ENCODE assay signal across 17 cellular contexts in the genomic region with DNA sequence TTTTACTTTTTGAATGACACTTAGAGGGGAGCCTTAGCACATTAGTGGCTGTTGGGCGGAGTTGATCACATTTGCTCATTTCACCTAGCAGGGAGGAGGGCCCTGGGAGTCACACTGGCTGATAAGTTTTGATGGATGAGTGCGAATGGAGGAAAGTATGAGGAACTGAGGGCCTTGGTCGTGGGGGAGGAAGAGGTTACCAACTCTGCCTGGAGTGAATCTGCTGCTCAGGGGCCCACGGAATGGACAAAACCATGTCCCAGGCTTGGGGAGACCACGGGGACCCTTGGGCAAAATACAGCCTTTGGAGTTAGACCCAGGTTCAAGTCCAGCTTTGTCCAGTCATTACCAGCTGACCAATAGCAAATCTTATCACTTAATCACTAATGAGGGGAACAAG.
"Had no signal": no experiment of that assay in that cellular context is flagged by ENCODE, and none has a peak within 500 bp of the region (broad histone marks: within the 10 kb centered on the region; RNA-seq: fewer than 3 reads in every experiment).

No MANE protein-coding gene starts in this region.

- H3K27me3 Mint-ChIP-seq: activated CD4-positive, alpha-beta T cell treated with anti-CD3 and anti-CD28 coated beads, Interleukin-2, amount 10 ng/mL, durations not matched to agents 7 days and 5 days; effector memory CD8-positive, alpha-beta T cell; naive B cell; stimulated activated naive CD8-positive, alpha-beta T cell treated with anti-CD3 and anti-CD28 coated beads, Interleukin-15, amount 100 ng/mL, for 72 hours had no signal

- H3K27ac Mint-ChIP-seq: activated CD4-positive, alpha-beta T cell treated with anti-CD3 and anti-CD28 coated beads, Interleukin-2, amount 10 ng/mL, durations not matched to agents 7 days and 5 days; activated naive CD8-positive, alpha-beta T cell treated with anti-CD3 and anti-CD28 coated beads, Interleukin-2, amount 10 ng/mL, durations not matched to agents 7 days and 5 days; activated T-cell treated with anti-CD3 and anti-CD28 coated beads, Interleukin-2, amount 50 U/mL, for 72 hours; dendritic cell treated with granulocyte-macrophage colony-stimulating factor and Interleukin-4, amounts not matched to agents 40 ng/mL and 50 ng/mL, for 4 days; effector memory CD8-positive, alpha-beta T cell; neural progenitor cell; stimulated activated naive CD8-positive, alpha-beta T cell treated with anti-CD3 and anti-CD28 coated beads, Interleukin-15, amount 100 ng/mL, for 72 hours; T-helper 1 cell treated with Interleukin-12 subunit alpha and Interleukin-12 subunit beta and Interleukin-4 antibody, amounts not matched to agents 30 μg/mL and 1 μg/mL, for 36 hours had no signal

- H3K4me3 Mint-ChIP-seq: activated CD4-positive, alpha-beta T cell treated with anti-CD3 and anti-CD28 coated beads, Interleukin-2, amount 10 ng/mL, durations not matched to agents 7 days and 5 days; activated naive CD8-positive, alpha-beta T cell treated with anti-CD3 and anti-CD28 coated beads, Interleukin-2, amount 10 ng/mL, durations not matched to agents 7 days and 5 days; activated T-cell treated with anti-CD3 and anti-CD28 coated beads, Interleukin-2, amount 50 U/mL, for 72 hours; dendritic cell treated with granulocyte-macrophage colony-stimulating factor and Interleukin-4, amounts not matched to agents 40 ng/mL and 50 ng/mL, for 4 days; effector memory CD8-positive, alpha-beta T cell; naive B cell; neural progenitor cell; stimulated activated naive CD8-positive, alpha-beta T cell treated with anti-CD3 and anti-CD28 coated beads, Interleukin-15, amount 100 ng/mL, for 72 hours; T-helper 1 cell treated with Interleukin-12 subunit alpha and Interleukin-12 subunit beta and Interleukin-4 antibody, amounts not matched to agents 30 μg/mL and 1 μg/mL, for 36 hours had no signal

- H3K4me1 ChIP-seq: gastrocnemius medialis, neural progenitor cell had no signal

- H3K36me3 ChIP-seq: gastrocnemius medialis, heart left ventricle, lower lobe of right lung, neural progenitor cell, pancreas had no signal

- H3K9me3 ChIP-seq: gastrocnemius medialis, heart left ventricle, lower lobe of right lung, pancreas had no signal

- H3K9me3 Mint-ChIP-seq: activated CD4-positive, alpha-beta T cell treated with anti-CD3 and anti-CD28 coated beads, Interleukin-2, amount 10 ng/mL, durations not matched to agents 7 days and 5 days; activated naive CD8-positive, alpha-beta T cell treated with anti-CD3 and anti-CD28 coated beads, Interleukin-2, amount 10 ng/mL, durations not matched to agents 7 days and 5 days; activated T-cell treated with anti-CD3 and anti-CD28 coated beads, Interleukin-2, amount 50 U/mL, for 72 hours; dendritic cell treated with granulocyte-macrophage colony-stimulating factor and Interleukin-4, amounts not matched to agents 40 ng/mL and 50 ng/mL, for 4 days; effector memory CD8-positive, alpha-beta T cell; naive B cell; neural progenitor cell; stimulated activated naive CD8-positive, alpha-beta T cell treated with anti-CD3 and anti-CD28 coated beads, Interleukin-15, amount 100 ng/mL, for 72 hours; T-helper 1 cell treated with Interleukin-12 subunit alpha and Interleukin-12 subunit beta and Interleukin-4 antibody, amounts not matched to agents 30 μg/mL and 1 μg/mL, for 36 hours had no signal

- H3K27ac ChIP-seq: gastrocnemius medialis, heart left ventricle, lower lobe of right lung, neural progenitor cell had no signal

- H3K9ac ChIP-seq: neural progenitor cell had no signal

- H3K27me3 ChIP-seq: gastrocnemius medialis, heart left ventricle, neural progenitor cell, pancreas had no signal

- H3K4me3 ChIP-seq: gastrocnemius medialis, heart left ventricle, lower lobe of right lung, neural progenitor cell, pancreas had no signal

- ATAC-seq: activated T-cell treated with anti-CD3 and anti-CD28 coated beads, Interleukin-2, amount 50 U/mL, for 72 hours; effector memory CD8-positive, alpha-beta T cell; gastrocnemius medialis; heart left ventricle; lower lobe of right lung; stimulated activated naive CD8-positive, alpha-beta T cell treated with anti-CD3 and anti-CD28 coated beads, Interleukin-15, amount 100 ng/mL, for 72 hours had no signal

- DNase-seq: activated CD4-positive, alpha-beta T cell treated with anti-CD3 and anti-CD28 coated beads, Interleukin-2, amount 10 ng/mL, durations not matched to agents 7 days and 5 days; activated CD8-positive, alpha-beta memory T cell treated with anti-CD3 and anti-CD28 coated beads, Interleukin-2, amount 50 U/mL, for 48 hours; activated gamma-delta T cell treated with Interleukin-2 at 50 U/mL for 16 hours; activated naive CD8-positive, alpha-beta T cell treated with anti-CD3 and anti-CD28 coated beads, Interleukin-2, amount 10 ng/mL, durations not matched to agents 7 days and 5 days; activated T-cell treated with anti-CD3 and anti-CD28 coated beads, Interleukin-2, amount 50 U/mL, for 72 hours; anterior cingulate cortex; effector memory CD8-positive, alpha-beta T cell; gastrocnemius medialis; heart left ventricle; lower lobe of right lung; naive B cell; stimulated activated CD4-positive, alpha-beta T cell treated with anti-CD3 and anti-CD28 coated beads, Interleukin-1b, Interleukin-23, amount 100 ng/mL, for 48 hours; stimulated activated naive CD8-positive, alpha-beta T cell treated with anti-CD3 and anti-CD28 coated beads, Interleukin-15, amount 100 ng/mL, for 72 hours had no signal

- H3K36me3 Mint-ChIP-seq: activated naive CD8-positive, alpha-beta T cell treated with anti-CD3 and anti-CD28 coated beads, Interleukin-2, amount 10 ng/mL, durations not matched to agents 7 days and 5 days; naive B cell; neural progenitor cell had no signal

- H3K4me2 ChIP-seq: neural progenitor cell had no signal
